8 cellular contexts compared by ENCODE assay signal in genomic region chr15:99105516-99106341, GRCh38. TPM values are rescaled to one million over a fixed set of nuclear protein-coding genes. Genes with fewer than 3 reads are reported as not detected.
DNase-seq lines count a peak whose midpoint lies in the region; ATAC-seq and TF ChIP-seq lines count a peak whose summit lies in the region.

No MANE protein-coding gene starts in this region.

- H3K27ac ChIP-seq in mammary epithelial cell (ENCODE audit: insufficient read depth, low read depth, low read length) (no peak overlapping the region), spleen (peak overlapping the region in 3 of 8 donors; percentile 27 to 68 (median 60))

- intact Hi-C loops in mammary epithelial cell (cut with micrococcal nuclease) = loop anchor here (10.0 kb wide), 1 partner anchor 629 kb away; the partner anchor contains the start of gene LYSMD4
- intact Hi-C loops in spleen (cut with DNase I; ENCODE audit: low total_unique reads) = loop anchor here (2.0 kb wide), 1 partner anchor 107 kb away; no protein-coding TSS in a partner anchor

- DNase-seq in AG08396 (ENCODE audit: low spot score) = peak; percentile 69
- peak; percentile 74 for DNase-seq in RPMI7951 (ENCODE audit: low read depth)
- DNase-seq in mammary epithelial cell = peak; percentile 75
- peak; percentile 13 for DNase-seq in kidney glomerular epithelial cell (lab: John Stamatoyannopoulos, UW)
- DNase-seq in spleen = peak; percentile 82

- H3K4me2 ChIP-seq in mammary epithelial cell (ENCODE audit: insufficient read depth, low read depth, low read length) = peak overlapping the region; percentile 99

- peak overlapping the region; percentile 19 to 54 (median 38) for H3K4me3 ChIP-seq in mammary epithelial cell (replicated peaks in 1 of 3; ENCODE audit: insufficient read depth in 1 of 3, low read depth in 2 of 3, low read length in 3 of 3)
- H3K4me3 ChIP-seq in spleen = peak overlapping the region; percentile 16 to 77 (median 50)

- H3K27me3 ChIP-seq in mammary epithelial cell (ENCODE audit: insufficient read depth, low read length) (peaks cover 1% of the 10 kb centered on the region), spleen (replicated peaks in 1 of 7) (peaks cover 0 to 81% (median 46%) of the 10 kb centered on the region in 7 donors)

- no peak for TF ChIP-seq POLR2A in spleen (IDR thresholded peaks at IDR 0.05)

- no peaks in the 10 kb centered on the region for H3K9me3 ChIP-seq in mammary epithelial cell (replicated peaks; ENCODE audit: insufficient read depth, low read length)
- H3K9me3 ChIP-seq in spleen = no peaks in the 10 kb centered on the region

- dilution Hi-C loops in mammary epithelial cell (cut with HindIII; ENCODE audit: low sequenced_read_pairs) = no loop called here

- no peak overlapping the region for H3K9ac ChIP-seq in mammary epithelial cell (ENCODE audit: insufficient read depth, low read length)

- H3K4me1 ChIP-seq in mammary epithelial cell (ENCODE audit: insufficient read depth, low read length) = peaks cover 33% of the 10 kb centered on the region
- peaks cover 5 to 43% (median 28%) of the 10 kb centered on the region in 6 donors for H3K4me1 ChIP-seq in spleen

- peak overlapping the region; percentile 93 for H2AFZ ChIP-seq in mammary epithelial cell (ENCODE audit: low read depth, low read length)

- H4K20me1 ChIP-seq in mammary epithelial cell (ENCODE audit: insufficient read depth, low read length) = no peaks in the 10 kb centered on the region

- in situ Hi-C loops in mammary epithelial cell (cut with MboI; ENCODE audit: low sequenced_read_pairs in 2 of 2) = no loop called here

- H3K79me2 ChIP-seq in mammary epithelial cell (ENCODE audit: insufficient read depth, low read length) = no peaks in the 10 kb centered on the region

- ATAC-seq in GM18868 (IDR thresholded peaks at IDR 0.05; ENCODE audit: unreplicated experiment) (peak; percentile 43), HG03108 (IDR thresholded peaks at IDR 0.05; ENCODE audit: unreplicated experiment) (peak; percentile 18), GM18520 (IDR thresholded peaks at IDR 0.05; ENCODE audit: unreplicated experiment) (no peak)

- WGBS in mammary epithelial cell (ENCODE audit: low coverage, missing lambda C conversion rate) = 1% methylated on average over 26 of the region's 115 CpGs
- WGBS in spleen, 5 donors = 3 to 7% (median 4%) methylated on average over 54 to 115 of the region's 115 CpGs

- peak in 1 of 2 donors; percentile 20 for TF ChIP-seq CTCF in mammary epithelial cell (conservative IDR thresholded peaks at IDR 0.05 in 1 of 2, IDR thresholded peaks at IDR 0.05 in 1 of 2; ENCODE audit: extremely low read depth in 1 of 2, insufficient read depth in 1 of 2, low read depth in 1 of 2, low read length in 2 of 2)
- no peak for TF ChIP-seq CTCF in spleen (IDR thresholded peaks at IDR 0.05 in 8 of 11, conservative IDR thresholded peaks at IDR 0.05 in 3 of 11)

- H3K36me3 ChIP-seq in mammary epithelial cell (ENCODE audit: insufficient read depth, low read length) = no peaks in the 10 kb centered on the region
- no peaks in the 10 kb centered on the region for H3K36me3 ChIP-seq in spleen

- BruUV-seq in mammary epithelial cell (replicated peaks; lab: Mats Ljungman, UMichigan) = no TSS peak

- CTCF ChIA-PET in mammary epithelial cell (lab: Charles Lee; ENCODE audit: low non-redundant PET) = interaction anchor here (0.6 to 1.0 kb wide), 3 partner anchors 101 to 599 kb away, joined by 3 to 5 read pairs (median 4); no protein-coding TSS in a partner anchor

RNA-seq across cellular contexts. Expression of gene SYNM, which starts 0.8 kb away (rescaled TPM):
- total RNA-seq in RPMI7951 (2014; rRNA removed; shearing (Covaris generic)) = 6.6 and 7.3 TPM in 2 replicates
- total RNA-seq in mammary epithelial cell = 1 to 10 TPM in 1 of 2 donors, under 1 TPM in 1; 0.82 to 4.3 TPM
- 0.31 TPM for polyA plus RNA-seq in mammary epithelial cell
- polyA minus RNA-seq in mammary epithelial cell = 4.4 TPM
- total RNA-seq in spleen = 1 to 10 TPM; 3.3 to 9.4 (median 4.1) TPM
- polyA plus RNA-seq in spleen = 10 to 100 TPM in 1 of 3 donors, 1 to 10 TPM in 2; 4.1 to 10.7 (median 4.2) TPM

Comparison
In these comparisons a context has a peak if more than half of its experiments do, and no peak if none do; other contexts are left out.
1. DNase-seq: peak in every context shown above with its lines; median percentile 82 in spleen; 75 in mammary epithelial cell; 74 in RPMI7951; 69 in AG08396; 13 in kidney glomerular epithelial cell.